ENCODE assay signal across 8 cellular contexts in the genomic region with DNA sequence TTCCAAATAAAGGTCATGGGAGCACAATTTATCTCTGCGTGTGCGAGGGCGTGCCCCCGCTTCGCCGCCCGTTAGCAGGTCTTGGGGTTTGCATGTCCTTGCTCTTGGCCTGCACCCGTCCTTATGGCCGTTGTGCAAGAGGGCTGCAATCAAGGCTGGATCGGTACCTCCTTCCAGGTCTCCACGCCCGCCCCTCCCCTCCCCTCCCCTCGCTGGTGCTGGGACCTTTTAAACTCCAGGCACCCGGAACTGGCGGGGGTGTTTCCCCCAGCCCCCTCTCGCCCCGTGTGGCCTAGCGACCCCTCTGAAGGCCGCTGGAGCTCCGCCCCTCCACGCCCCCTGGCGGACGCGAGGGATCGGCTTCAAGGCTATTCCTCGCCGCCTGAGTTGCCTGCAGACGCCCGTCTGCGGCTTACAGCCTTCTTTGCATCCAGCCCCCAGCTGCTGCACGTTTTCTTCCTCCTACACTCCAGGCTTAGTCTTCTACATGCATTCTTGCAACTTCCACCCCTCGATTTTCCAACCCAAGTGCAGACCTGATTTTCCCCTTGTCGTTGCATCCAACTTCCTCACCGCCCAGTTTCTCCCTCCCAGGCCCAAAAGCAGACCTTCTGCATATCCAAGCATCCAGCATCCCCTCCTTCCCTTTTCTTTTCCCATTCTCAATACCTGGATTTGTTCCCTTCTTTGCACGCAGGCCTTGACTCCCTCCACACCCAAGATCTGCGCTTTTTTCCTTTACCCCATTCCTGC. TPM values are rescaled to one million over a fixed set of nuclear protein-coding genes. Genes with fewer than 3 reads are reported as not detected.
DNase-seq lines count a peak whose midpoint lies in the region; ATAC-seq and TF ChIP-seq lines count a peak whose summit lies in the region.

No MANE protein-coding gene starts in this region.

- TF ChIP-seq POLR2A in stomach (IDR thresholded peaks at IDR 0.05) = no peak

- H3K27ac ChIP-seq in neural progenitor cell (peak overlapping the region; percentile 72), stomach (peak overlapping the region; percentile 79 to 89 (median 85))

- peaks cover 36% of the 10 kb centered on the region for H3K4me1 Mint-ChIP-seq in neural progenitor cell

- peak overlapping the region; percentile 78 for H3K4me2 ChIP-seq in neural progenitor cell

- peaks cover 47% of the 10 kb centered on the region for H3K79me2 ChIP-seq in neural progenitor cell (ENCODE audit: low read depth)

- TF ChIP-seq EP300 in stomach (IDR thresholded peaks at IDR 0.05) = no peak

- peak overlapping the region; percentile 48 for H3K9ac ChIP-seq in neural progenitor cell

- peaks cover 35% of the 10 kb centered on the region for H3F3A ChIP-seq in neural progenitor cell (ENCODE audit: low read depth)

- peak overlapping the region; percentile 96 for H3K27ac Mint-ChIP-seq in neural progenitor cell

- H3K9me3 ChIP-seq in neural progenitor cell (ENCODE audit: low read depth) = no peaks in the 10 kb centered on the region
- no peaks in the 10 kb centered on the region for H3K9me3 ChIP-seq in stomach

- TF ChIP-seq CTCF in neural progenitor cell (IDR thresholded peaks at IDR 0.05) = peak; percentile 81
- TF ChIP-seq CTCF in stomach (IDR thresholded peaks at IDR 0.05) = peak in 5 of 7 experiments; percentile 56 to 87 (median 74)

- DNase-seq in DMS79 (lab: John Stamatoyannopoulos, UW) (peak; percentile 45), HuH-7.5 (ENCODE audit: low spot score) (peak; percentile 76), RKO (ENCODE audit: low spot score) (peak; percentile 81), fibroblast of the conjunctiva (ENCODE audit: low read depth) (peak; percentile 86), neural progenitor cell (ENCODE audit: low spot score) (peak; percentile 96), stomach (peak; percentile 84)
- peak; percentile 71 for DNase-seq in activated effector memory CD4-positive, alpha-beta T cell treated with Interleukin-2 at 50 U/mL for 16 hours

- no peaks in the 10 kb centered on the region for H3K27me3 Mint-ChIP-seq in neural progenitor cell (ENCODE audit: insufficient read depth, low read depth)

- H3K4me3 ChIP-seq in neural progenitor cell (peak overlapping the region; percentile 83), stomach (peak overlapping the region; percentile 76 to 94 (median 90))

- H4K20me1 ChIP-seq in neural progenitor cell (ENCODE audit: low read depth) = peaks cover 26% of the 10 kb centered on the region

- intact Hi-C loops in stomach (cut with DNase I; ENCODE audit: low total_unique reads) = no loop called here

- peaks cover 25% of the 10 kb centered on the region for H3K36me3 Mint-ChIP-seq in neural progenitor cell

- no peaks in the 10 kb centered on the region for H3K9me3 Mint-ChIP-seq in neural progenitor cell

- H3K36me3 ChIP-seq in neural progenitor cell (peaks cover 28% of the 10 kb centered on the region), stomach (peaks cover 0 to 31% (median 28%) of the 10 kb centered on the region in 4 donors)

- H3K4me1 ChIP-seq in neural progenitor cell = peaks cover 39% of the 10 kb centered on the region
- H3K4me1 ChIP-seq in stomach = peaks cover 15 to 75% (median 46%) of the 10 kb centered on the region in 4 donors

- WGBS in stomach, 5 donors = 0 to 1% (median 1%) methylated on average over 26 to 36 of the region's 36 CpGs

- H3K4me3 Mint-ChIP-seq in neural progenitor cell = peak overlapping the region; percentile 99

- peak overlapping the region; percentile 29 for H2AFZ ChIP-seq in neural progenitor cell (replicated peaks)

- H3K27me3 ChIP-seq in neural progenitor cell (no peaks in the 10 kb centered on the region), stomach (no peaks in the 10 kb centered on the region)

- ATAC-seq in GM21529 (IDR thresholded peaks at IDR 0.05; ENCODE audit: unreplicated experiment) = peak; percentile 60

RNA-seq across cellular contexts. Expression of gene IDH1, which starts 0.6 kb away (rescaled TPM):
- 236 and 308 TPM in 2 replicates for total RNA-seq in neural progenitor cell (ENCODE audit: low replicate concordance)
- total RNA-seq in stomach = 100 to 1,000 TPM in 2 of 5 donors, 10 to 100 TPM in 3; 18.1 to 106 (median 100.0) TPM
- 10 to 100 TPM; 47.9 to 76.0 (median 70.9) TPM for polyA plus RNA-seq in stomach

RNA-seq across cellular contexts. Expression of gene PIKFYVE, which starts 11.8 kb away (rescaled TPM):
- total RNA-seq in neural progenitor cell (ENCODE audit: low replicate concordance) = 44.0 and 51.6 TPM in 2 replicates
- 10 to 100 TPM; 14.0 to 42.8 (median 32.6) TPM for total RNA-seq in stomach
- polyA plus RNA-seq in stomach = 1 to 10 TPM; 3.0 to 4.5 (median 3.7) TPM

Comparison
In these comparisons a context has a peak if more than half of its experiments do, and no peak if none do; other contexts are left out.
1. Peak in every context shown above with its lines: DNase-seq, ATAC-seq, H3K4me3 ChIP-seq and H3K27ac ChIP-seq.
2. DNase-seq: peak in every context shown above with its lines; median percentile 96 in neural progenitor cell; 86 in fibroblast of the conjunctiva; 84 in stomach; 81 in RKO; 76 in HuH-7.5; 71 in activated effector memory CD4-positive, alpha-beta T cell treated with Interleukin-2 at 50 U/mL for 16 hours; 45 in DMS79.